In genomic region chr14:100679707-100680438, GRCh38 we compare ENCODE assay signal across 9 cellular contexts. TPM values are rescaled to one million over a fixed set of nuclear protein-coding genes. Genes with fewer than 3 reads are reported as not detected.
DNase-seq lines count a peak whose midpoint lies in the region; ATAC-seq, FAIRE-seq and TF ChIP-seq lines count a peak whose summit lies in the region.
"Had no signal": no experiment of that assay in that cellular context is flagged by ENCODE, and none has a peak within 500 bp of the region (broad histone marks: within the 10 kb centered on the region; RNA-seq: fewer than 3 reads in every experiment).

No MANE protein-coding gene starts in this region.

- H3K4me3 ChIP-seq in H1 (ENCODE audit: extremely low read depth in 1 of 4, insufficient read depth in 2 of 4, low read depth in 3 of 4, low read length in 4 of 4) (no peak overlapping the region), mesenchymal stem cell (ENCODE audit: insufficient read depth in 1 of 2, low read depth in 1 of 2, low read length in 2 of 2) (no peak overlapping the region), tibial nerve (no peak overlapping the region)

- intact Hi-C loops in activated naive CD4-positive, alpha-beta T cell treated with anti-CD3 and anti-CD28 coated beads for 36 hours (cut with micrococcal nuclease) = no loop called here

- H3K79me2 ChIP-seq in H1 (ENCODE audit: control insufficient read depth in 1 of 2, insufficient read depth in 2 of 2, low read length in 2 of 2) = no peaks in the 10 kb centered on the region

- 0 out of 2 replicates have a peak overlapping the region, but pooled peaks have one; percentile 50 for H2BK12ac ChIP-seq in H1 (ENCODE audit: low read depth, low read length)
- H2BK12ac ChIP-seq in mesenchymal stem cell (ENCODE audit: low read length in 2 of 2) = peak overlapping the region; percentile 64 to 97

- H3K9ac ChIP-seq in H1 (replicated peaks in 1 of 4; ENCODE audit: extremely low read depth in 1 of 4, low read depth in 3 of 4, low read length in 3 of 4) (no peak overlapping the region), mesenchymal stem cell (ENCODE audit: low read length) (peak overlapping the region; percentile 39)

- H3K79me1 ChIP-seq in H1 (ENCODE audit: low read depth, low read length) = no peaks in the 10 kb centered on the region
- H3K79me1 ChIP-seq in mesenchymal stem cell (replicated peaks; ENCODE audit: low read length, poor library complexity, severe bottlenecking) = no peaks in the 10 kb centered on the region

- no peak overlapping the region for H4K5ac ChIP-seq in H1 (ENCODE audit: insufficient read length, low read depth, low read length)

- no peak overlapping the region for H2AFZ ChIP-seq in H1 (ENCODE audit: low read length)
- no peak overlapping the region for H2AFZ ChIP-seq in mesenchymal stem cell (ENCODE audit: low read depth, low read length)

- H4K8ac ChIP-seq in H1 (ENCODE audit: extremely low read depth, insufficient read depth, low read length) (peak overlapping the region; percentile 12; the same call in 1 of the 2 replicates), mesenchymal stem cell (ENCODE audit: low read length) (peak overlapping the region; percentile 97)

- DNase-seq in M059J (ENCODE audit: low read depth) (peak; percentile 90), H1 (ENCODE audit: low read depth in 1 of 2, low spot score in 2 of 2) (no peak), mesenchymal stem cell (peak; percentile 97), tibial nerve (ENCODE audit: low spot score in 2 of 2) (peak; percentile 33 to 46), NCI-H2171 treated with DMSO at 0.1 percent for 48 hours (lab: John Stamatoyannopoulos, UW) (no peak)
- DNase-seq in activated naive CD4-positive, alpha-beta T cell treated with anti-CD3 and anti-CD28 coated beads for 36 hours = no peak
- DNase-seq: activated CD4-positive, alpha-beta T cell treated with anti-CD3 and anti-CD28 coated beads for 4 hours; MM.1S had no signal

- H3K4me1 Mint-ChIP-seq in activated naive CD4-positive, alpha-beta T cell treated with anti-CD3 and anti-CD28 coated beads for 36 hours (ENCODE audit: low read depth) = no peaks in the 10 kb centered on the region

- no peak overlapping the region for H2BK20ac ChIP-seq in H1 (ENCODE audit: low read length)

- H3K9me3 ChIP-seq in H1 (ENCODE audit: insufficient read depth in 2 of 2, low read depth in 1 of 2, low read length in 1 of 2) (no peaks in the 10 kb centered on the region), mesenchymal stem cell (ENCODE audit: control insufficient read depth, low read length) (no peaks in the 10 kb centered on the region), tibial nerve (no peaks in the 10 kb centered on the region)

- TF ChIP-seq EP300 in H1 (IDR thresholded peaks at IDR 0.05; ENCODE audit: borderline replicate concordance in 1 of 2, low read depth in 2 of 2, low read length in 2 of 2) (no peak), tibial nerve (IDR thresholded peaks at IDR 0.05) (no peak)

- no peak overlapping the region for H3K27ac Mint-ChIP-seq in activated naive CD4-positive, alpha-beta T cell treated with anti-CD3 and anti-CD28 coated beads for 36 hours

- no peaks in the 10 kb centered on the region for H3K23me2 ChIP-seq in H1 (ENCODE audit: low read depth, low read length)

- H2AK5ac ChIP-seq in H1 (ENCODE audit: low read depth, low read length) (peak overlapping the region; percentile 24; the same call in 1 of the 2 replicates), mesenchymal stem cell (ENCODE audit: low read length, severe bottlenecking) (peak overlapping the region; percentile 100)

- no peaks in the 10 kb centered on the region for H3K36me3 Mint-ChIP-seq in activated naive CD4-positive, alpha-beta T cell treated with anti-CD3 and anti-CD28 coated beads for 36 hours (ENCODE audit: low read depth)

- H3K27me3 Mint-ChIP-seq in activated naive CD4-positive, alpha-beta T cell treated with anti-CD3 and anti-CD28 coated beads for 36 hours (ENCODE audit: low read depth) = no peaks in the 10 kb centered on the region

- H2BK15ac ChIP-seq in H1 (ENCODE audit: low read length) = no peak overlapping the region
- H2BK15ac ChIP-seq in mesenchymal stem cell (ENCODE audit: low read depth, poor library complexity, severe bottlenecking) = peak overlapping the region; percentile 66

- H3K27ac ChIP-seq in H1 (ENCODE audit: low read depth, low read length) = no peak overlapping the region
- H3K27ac ChIP-seq in mesenchymal stem cell (ENCODE audit: low read length, poor library complexity, severe bottlenecking) = peak overlapping the region; percentile 90
- H3K27ac ChIP-seq in tibial nerve = peak overlapping the region; percentile 55 to 73 (median 60)

- CTCF ChIA-PET in H1 (lab: Charles Lee; ENCODE audit: partially characterized antibody) = interaction anchor here (0.6 to 8.3 kb wide), 5 partner anchors 9 to 262 kb away, joined by 3 to 60 read pairs (median 5); no protein-coding TSS in a partner anchor
- CTCF ChIA-PET in activated naive CD4-positive, alpha-beta T cell treated with anti-CD3 and anti-CD28 coated beads for 36 hours (lab: Charles Lee) = no interaction called here

- no peak overlapping the region for H3K4me3 Mint-ChIP-seq in activated naive CD4-positive, alpha-beta T cell treated with anti-CD3 and anti-CD28 coated beads for 36 hours

- H2BK120ac ChIP-seq in H1 (replicated peaks; ENCODE audit: low read depth, low read length) = no peak overlapping the region
- peak overlapping the region; percentile 99 for H2BK120ac ChIP-seq in mesenchymal stem cell (ENCODE audit: low read depth, low read length)

- H4K91ac ChIP-seq in H1 (replicated peaks; ENCODE audit: insufficient read length, low read length) = no peak overlapping the region
- H4K91ac ChIP-seq in mesenchymal stem cell (ENCODE audit: low read length) = peak overlapping the region; percentile 98

- H2BK5ac ChIP-seq in H1 (ENCODE audit: low read depth, low read length) (no peak overlapping the region), mesenchymal stem cell (ENCODE audit: low read depth, low read length, poor library complexity, severe bottlenecking) (peak overlapping the region; percentile 60)

- POLR2A ChIA-PET in H1 (lab: Charles Lee; ENCODE audit: partially characterized antibody) = no interaction called here

- TF ChIP-seq CTCF in H1 (IDR thresholded peaks at IDR 0.05; ENCODE audit: control extremely low read depth in 1 of 3, insufficient read depth in 1 of 3, low read depth in 1 of 3, low read length in 3 of 3) (no peak), tibial nerve (IDR thresholded peaks at IDR 0.05) (peak in 1 of 5 experiments; percentile 39)

- no peak for TF ChIP-seq RAD21 in H1 (IDR thresholded peaks at IDR 0.05 in 1 of 2, conservative IDR thresholded peaks at IDR 0.05 in 1 of 2; ENCODE audit: low read depth in 2 of 2, low read length in 2 of 2)

- H3K4me2 ChIP-seq in H1 (ENCODE audit: insufficient read depth in 1 of 2, low read depth in 2 of 2, low read length in 2 of 2) = no peak overlapping the region
- H3K4me2 ChIP-seq in mesenchymal stem cell (ENCODE audit: low read length, poor library complexity, severe bottlenecking) = no peak overlapping the region

- ATAC-seq in HG03457 (IDR thresholded peaks at IDR 0.05; ENCODE audit: unreplicated experiment) = no peak

- no peaks in the 10 kb centered on the region for H4K20me1 ChIP-seq in H1 (replicated peaks in 1 of 2; ENCODE audit: control insufficient read depth in 1 of 2, insufficient read depth in 2 of 2, low read length in 2 of 2)

- H3K4me1 ChIP-seq in H1 (replicated peaks in 1 of 4; ENCODE audit: control insufficient read depth in 3 of 4, insufficient read depth in 4 of 4, low read length in 3 of 4) = peaks cover 0 to 7% (median 3%) of the 10 kb centered on the region in 4 experiments; a peak in 3 of 7 replicates
- H3K4me1 ChIP-seq in mesenchymal stem cell (ENCODE audit: control insufficient read depth, insufficient read depth, low read depth, low read length) = peaks cover 51% of the 10 kb centered on the region
- H3K4me1 ChIP-seq in tibial nerve = peaks cover 0 to 54% (median 29%) of the 10 kb centered on the region in 4 donors

- H3K4ac ChIP-seq in H1 (replicated peaks; ENCODE audit: insufficient read length, low read depth, low read length) (no peak overlapping the region), mesenchymal stem cell (ENCODE audit: low read depth in 1 of 2, low read length in 2 of 2) (peak overlapping the region; percentile 71 to 88)

- TF ChIP-seq POLR2A in H1 (IDR thresholded peaks at IDR 0.05; ENCODE audit: control extremely low read depth in 1 of 2, low read depth in 2 of 2, low read length in 2 of 2) (no peak), tibial nerve (IDR thresholded peaks at IDR 0.05) (no peak)

- no peaks in the 10 kb centered on the region for H3K9me3 Mint-ChIP-seq in activated naive CD4-positive, alpha-beta T cell treated with anti-CD3 and anti-CD28 coated beads for 36 hours

- H3K18ac ChIP-seq in H1 (ENCODE audit: extremely low read depth, low read length) (no peak overlapping the region), mesenchymal stem cell (ENCODE audit: low read depth in 1 of 2, low read length in 2 of 2) (peak overlapping the region; percentile 91 to 94)

- FAIRE-seq in H1 (lab: Jason Lieb, UNC) = no peak

- 87% methylated on average over 12 of the region's 16 CpGs; no CpG with 5 or more reads in 1 of the 2 experiments for WGBS in H1 (ENCODE audit: extremely low coverage in 1 of 2, insufficient coverage in 1 of 2, insufficient read length in 1 of 2, insufficient replicate concordance in 2 of 2, low coverage in 1 of 2, low lambda C conversion rate in 2 of 2, missing lambda C conversion rate in 1 of 2), 2 experiments
- WGBS in mesenchymal stem cell = 53% methylated on average over 16 of the region's 16 CpGs
- WGBS in tibial nerve, 2 donors = 40 to 44% methylated on average over 11 to 15 of the region's 16 CpGs

- H3K36me3 ChIP-seq in H1 (ENCODE audit: control insufficient read depth in 2 of 4, insufficient read depth in 4 of 4, low read length in 3 of 4) (no peaks in the 10 kb centered on the region), mesenchymal stem cell (ENCODE audit: control insufficient read depth in 1 of 2, insufficient read depth in 2 of 2, low read depth in 1 of 2, low read length in 2 of 2) (no peaks in the 10 kb centered on the region), tibial nerve (no peaks in the 10 kb centered on the region)

- 0 out of 7 replicates have a peak, but pooled peaks cover 0 to 1% (median 0%) of the 10 kb centered on the region in 4 experiments for H3K27me3 ChIP-seq in H1 (replicated peaks in 1 of 4; ENCODE audit: control insufficient read depth in 3 of 4, extremely low read depth in 1 of 4, insufficient read depth in 3 of 4, low read length in 3 of 4)
- H3K27me3 ChIP-seq in mesenchymal stem cell (ENCODE audit: control insufficient read depth in 1 of 2, insufficient read depth in 1 of 2, low read length in 2 of 2) = peaks cover 0 to 9% of the 10 kb centered on the region in 2 experiments
- no peaks in the 10 kb centered on the region for H3K27me3 ChIP-seq in tibial nerve

- no peak overlapping the region for H3K23ac ChIP-seq in H1 (ENCODE audit: insufficient read length)
- H3K23ac ChIP-seq in mesenchymal stem cell (ENCODE audit: low read length in 2 of 2) = peak overlapping the region in 1 of 2 experiments; percentile 10

- H3K56ac ChIP-seq in H1 (replicated peaks; ENCODE audit: insufficient read length, low read depth, low read length) = no peak overlapping the region

- H3K14ac ChIP-seq in H1 (ENCODE audit: insufficient read length) (no peak overlapping the region), mesenchymal stem cell (ENCODE audit: low read length in 2 of 2) (peak overlapping the region in 1 of 2 experiments; percentile 59)

RNA-seq across cellular contexts. Expression of gene DLK1, which starts 46.8 kb away (rescaled TPM):
- total RNA-seq in M059J (2014; rRNA removed; shearing (Covaris generic)) = not detected in 2 replicates
- total RNA-seq in H1 (2021; fragmentation: NEBNext Ultra II Directional; extraction: Animal tissue kit (Norgen Biotek cat#: 25700)) = 0.42 and 1.3 TPM in 2 replicates
- 2.4 and 7.1 TPM in 2 replicates for polyA plus RNA-seq in H1 (2011; rRNA removed)
- 2.2 TPM for polyA plus RNA-seq in H1 (2011; cell fraction: cytosol; rRNA removed)
- polyA plus RNA-seq in H1 (2011; cell fraction: nucleus; rRNA removed) = 5.4 TPM
- polyA plus RNA-seq in H1 (2012, experiment 1 of 2) = 2.2 to 3.6 TPM (median 3.3 TPM) in 4 replicates
- 3.7 TPM for polyA plus RNA-seq in H1 (2012, experiment 2 of 2)
- 0.93 TPM for polyA plus RNA-seq in H1 (2013, experiment 1 of 2)
- polyA plus RNA-seq in H1 (2013, experiment 2 of 2) = 0.98 TPM
- 0.51 and 1.1 TPM in 2 replicates for polyA minus RNA-seq in H1 (2011; rRNA and poly(A)+ RNA removed)
- polyA minus RNA-seq in H1 (2011; cell fraction: cytosol; rRNA and poly(A)+ RNA removed) = 2.1 TPM
- 0.80 TPM for polyA minus RNA-seq in H1 (2011; cell fraction: nucleus; rRNA and poly(A)+ RNA removed)
- polyA plus RNA-seq in mesenchymal stem cell (2013, experiment 1 of 2) = 80.9 TPM
- 81.8 TPM for polyA plus RNA-seq in mesenchymal stem cell (2013, experiment 2 of 2)
- not detected for total RNA-seq in tibial nerve
- total RNA-seq in activated naive CD4-positive, alpha-beta T cell treated with anti-CD3 and anti-CD28 coated beads for 36 hours = not detected

Comparison
In these comparisons a context has a peak if more than half of its experiments do, and no peak if none do; other contexts are left out.
1. DNase-seq: peak in M059J (single experiment), mesenchymal stem cell (single experiment) and tibial nerve (2 of 2); none in H1 (0 of 2), activated naive CD4-positive, alpha-beta T cell treated with anti-CD3 and anti-CD28 coated beads for 36 hours (single experiment) and NCI-H2171 treated with DMSO at 0.1 percent for 48 hours (single experiment).